In the genomic region with DNA sequence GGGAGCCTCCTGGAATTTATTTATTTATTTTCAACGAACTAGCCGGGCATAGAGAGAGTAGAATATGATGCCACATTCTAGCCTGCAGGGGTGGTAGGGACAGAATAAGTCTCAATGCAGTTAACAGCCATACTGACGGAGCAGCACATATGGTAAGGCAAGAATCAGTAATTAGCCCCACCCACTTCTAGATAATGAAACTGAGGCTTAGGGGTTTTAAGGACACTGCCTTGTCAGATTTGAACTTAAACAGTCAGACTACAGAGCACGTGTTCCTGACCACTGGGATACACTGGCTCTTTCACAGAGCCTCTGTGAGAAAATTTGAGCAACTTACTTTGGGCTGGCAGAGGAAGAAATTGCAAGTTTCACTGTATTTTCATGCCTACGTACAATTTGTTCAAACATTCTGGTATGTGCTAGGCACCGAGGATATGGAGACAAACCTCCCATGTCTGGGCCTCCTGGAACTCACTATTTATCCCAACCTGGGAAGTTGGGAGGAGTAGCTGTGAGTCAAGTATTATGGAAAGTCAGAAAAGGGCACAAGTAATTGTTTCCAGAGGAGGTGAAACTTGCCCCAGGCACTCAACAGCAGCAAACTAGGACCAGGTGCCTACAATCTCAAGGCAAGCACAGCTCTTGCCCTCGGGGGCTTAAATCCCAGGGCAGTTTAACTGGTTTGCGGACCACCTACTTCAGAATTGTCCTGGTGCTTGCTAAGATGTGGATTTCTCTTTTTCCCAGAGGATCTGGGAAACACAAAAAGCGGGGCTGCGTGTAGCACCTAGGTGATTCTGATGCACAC, we compare ENCODE assay signal across 8 cellular contexts. TPM values are rescaled to one million over a fixed set of nuclear protein-coding genes. Genes with fewer than 3 reads are reported as not detected.
DNase-seq lines count a peak whose midpoint lies in the region; ATAC-seq and TF ChIP-seq lines count a peak whose summit lies in the region.

No MANE protein-coding gene starts in this region.

- no peak overlapping the region for H3K9ac ChIP-seq in HUES48 (ENCODE audit: low read depth, low read length)
- peak overlapping the region; percentile 73 for H3K9ac ChIP-seq in mesenchymal stem cell (ENCODE audit: low read length)

- no peak overlapping the region for H2AFZ ChIP-seq in mesenchymal stem cell (ENCODE audit: low read depth, low read length)

- peak overlapping the region; percentile 66 for H2AK5ac ChIP-seq in mesenchymal stem cell (ENCODE audit: low read length, severe bottlenecking)

- H3K27ac ChIP-seq in CD4-positive, alpha-beta T cell (ENCODE audit: low read depth, low read length) = no peak overlapping the region
- H3K27ac ChIP-seq in HUES48 (ENCODE audit: low read depth, low read length) = peak overlapping the region; percentile 67
- peak overlapping the region; percentile 49 for H3K27ac ChIP-seq in mesenchymal stem cell (ENCODE audit: low read length, poor library complexity, severe bottlenecking)

- H3K4me3 ChIP-seq in HUES48 (ENCODE audit: low read depth, low read length) (no peak overlapping the region; the same call in 1 of the 2 replicates), mesenchymal stem cell (ENCODE audit: insufficient read depth in 1 of 2, low read depth in 1 of 2, low read length in 2 of 2) (peak overlapping the region in 1 of 2 experiments; percentile 60)

- H3K36me3 Mint-ChIP-seq in CD4-positive, alpha-beta T cell (ENCODE audit: low read depth) = no peaks in the 10 kb centered on the region
- H3K36me3 Mint-ChIP-seq in brain = peaks cover 12% of the 10 kb centered on the region

- H3K79me1 ChIP-seq in mesenchymal stem cell (replicated peaks; ENCODE audit: low read length, poor library complexity, severe bottlenecking) = no peaks in the 10 kb centered on the region

- no peak overlapping the region for H2BK5ac ChIP-seq in mesenchymal stem cell (ENCODE audit: low read depth, low read length, poor library complexity, severe bottlenecking)

- 37% methylated on average over 9 of the region's 10 CpGs for WGBS in mesenchymal stem cell

- H3K23ac ChIP-seq in mesenchymal stem cell (ENCODE audit: low read length in 2 of 2) = no peak overlapping the region

- H3K4me3 Mint-ChIP-seq in CD4-positive, alpha-beta T cell = peak overlapping the region; percentile 80
- peak overlapping the region; percentile 70 to 85 (median 80) for H3K4me3 Mint-ChIP-seq in brain

- peak overlapping the region; percentile 16 to 57 for H3K4ac ChIP-seq in mesenchymal stem cell (ENCODE audit: low read depth in 1 of 2, low read length in 2 of 2)

- H3K4me2 ChIP-seq in mesenchymal stem cell (ENCODE audit: low read length, poor library complexity, severe bottlenecking) = no peak overlapping the region

- H4K8ac ChIP-seq in mesenchymal stem cell (ENCODE audit: low read length) = no peak overlapping the region

- H3K18ac ChIP-seq in mesenchymal stem cell (ENCODE audit: low read depth in 1 of 2, low read length in 2 of 2) = peak overlapping the region; percentile 74 to 86

- H2BK12ac ChIP-seq in mesenchymal stem cell (ENCODE audit: low read length in 2 of 2) = peak overlapping the region; percentile 31 to 94

- H3K9me3 ChIP-seq in CD4-positive, alpha-beta T cell (ENCODE audit: control insufficient read depth, low read length) = no peaks in the 10 kb centered on the region
- H3K9me3 ChIP-seq in HUES48 (ENCODE audit: control insufficient read depth, insufficient read depth, low read length) (no peaks in the 10 kb centered on the region), mesenchymal stem cell (ENCODE audit: control insufficient read depth, low read length) (no peaks in the 10 kb centered on the region)

- H3K27ac Mint-ChIP-seq in CD4-positive, alpha-beta T cell = no peak overlapping the region
- H3K27ac Mint-ChIP-seq in brain = peak overlapping the region; percentile 56 to 89 (median 75)

- no peak overlapping the region for H3K14ac ChIP-seq in mesenchymal stem cell (ENCODE audit: low read length in 2 of 2)

- H3K27me3 ChIP-seq in CD4-positive, alpha-beta T cell (ENCODE audit: control insufficient read depth, insufficient read depth, low read length) = no peaks in the 10 kb centered on the region
- H3K27me3 ChIP-seq in HUES48 (ENCODE audit: control insufficient read depth, insufficient read depth, low read length) (no peaks in the 10 kb centered on the region), mesenchymal stem cell (ENCODE audit: control insufficient read depth in 1 of 2, insufficient read depth in 1 of 2, low read length in 2 of 2) (no peaks in the 10 kb centered on the region)

- peaks cover 4% of the 10 kb centered on the region for H3K27me3 Mint-ChIP-seq in CD4-positive, alpha-beta T cell
- H3K27me3 Mint-ChIP-seq in brain = peaks cover 16% of the 10 kb centered on the region

- H3K4me1 Mint-ChIP-seq in CD4-positive, alpha-beta T cell (ENCODE audit: low read depth) = peaks cover 18% of the 10 kb centered on the region
- peaks cover 41% of the 10 kb centered on the region for H3K4me1 Mint-ChIP-seq in brain

- CTCF ChIA-PET in CD4-positive, alpha-beta T cell (lab: Charles Lee) = no interaction called here

- no peaks in the 10 kb centered on the region for H3K9me3 Mint-ChIP-seq in CD4-positive, alpha-beta T cell
- peaks cover 0 to 8% (median 0%) of the 10 kb centered on the region in 5 experiments for H3K9me3 Mint-ChIP-seq in brain

- no peak for TF ChIP-seq CTCF in CD4-positive, alpha-beta T cell (IDR thresholded peaks at IDR 0.05)
- TF ChIP-seq CTCF in brain (conservative IDR thresholded peaks at IDR 0.05) = no peak

- no peak for ATAC-seq in CD4-positive, alpha-beta T cell (ENCODE audit: poor library complexity)
- no peak for ATAC-seq in activated CD4-positive, CD25-positive, alpha-beta regulatory T cell treated with anti-CD3 and anti-CD28 coated beads, Interleukin-2, amount 50 U/mL, for 24 hours
- no peak for ATAC-seq in HG03045 (IDR thresholded peaks at IDR 0.05; ENCODE audit: unreplicated experiment)

- no peak overlapping the region for H2BK15ac ChIP-seq in mesenchymal stem cell (ENCODE audit: low read depth, poor library complexity, severe bottlenecking)

- H3K36me3 ChIP-seq in HUES48 (ENCODE audit: control insufficient read depth, insufficient read depth, low read length) = no peaks in the 10 kb centered on the region
- H3K36me3 ChIP-seq in mesenchymal stem cell (ENCODE audit: control insufficient read depth in 1 of 2, insufficient read depth in 2 of 2, low read depth in 1 of 2, low read length in 2 of 2) = no peaks in the 10 kb centered on the region

- H2BK120ac ChIP-seq in mesenchymal stem cell (ENCODE audit: low read depth, low read length) = peak overlapping the region; percentile 50

- POLR2A ChIA-PET in CD4-positive, alpha-beta T cell (lab: Charles Lee) = interaction anchor here (1.2 kb wide), 1 partner anchor 489 kb away, joined by 5 read pairs; a partner anchor contains a TSS

- H3K4me1 ChIP-seq in HUES48 (ENCODE audit: control insufficient read depth, insufficient read depth, low read length) = peaks cover 31% of the 10 kb centered on the region
- peaks cover 21% of the 10 kb centered on the region for H3K4me1 ChIP-seq in mesenchymal stem cell (ENCODE audit: control insufficient read depth, insufficient read depth, low read depth, low read length)

- intact Hi-C loops in CD4-positive, alpha-beta T cell (cut with DNase I, micrococcal nuclease) = loop anchor here in 1 of 2 experiments (2.0 to 10.0 kb wide), 4 partner anchors 55 to 789 kb away; a partner anchor contains a TSS

- H4K91ac ChIP-seq in mesenchymal stem cell (ENCODE audit: low read length) = peak overlapping the region; percentile 44

- DNase-seq in CD4-positive, alpha-beta T cell = no peak
- peak; percentile 96 for DNase-seq in mesenchymal stem cell
- no peak for DNase-seq in SHP77 (lab: John Stamatoyannopoulos, UW)
- DNase-seq in SIG-M5 treated with dmso at 0.1 percent for 504 hours (lab: John Stamatoyannopoulos, UW; ENCODE audit: unreplicated experiment) = no peak

RNA-seq across cellular contexts. Expression of a gene that starts 1.6 kb away (rescaled TPM):
- total RNA-seq in CD4-positive, alpha-beta T cell = 1 to 10 TPM; 1.1 to 1.3 TPM
- 148 TPM for polyA plus RNA-seq in brain (ENCODE audit: insufficient read depth, low read depth, low replicate concordance)
- 212 TPM for polyA plus RNA-seq in mesenchymal stem cell (2013, experiment 1 of 2)
- polyA plus RNA-seq in mesenchymal stem cell (2013, experiment 2 of 2) = 219 TPM
